27 cellular contexts compared by ENCODE assay signal in genomic region chr16:50653633-50654524, GRCh38. TPM values are rescaled to one million over a fixed set of nuclear protein-coding genes. Genes with fewer than 3 reads are reported as not detected.
A peak's percentile ranks its signal among the peaks of the same experiment; 100 is the strongest.
DNase-seq lines count a peak whose midpoint lies in the region; ATAC-seq lines count a peak whose summit lies in the region.
"Had no signal": no experiment of that assay in that cellular context is flagged by ENCODE, and none has a peak within 500 bp of the region (broad histone marks: within the 10 kb centered on the region; RNA-seq: fewer than 3 reads in every experiment).

No MANE protein-coding gene starts in this region.

- peaks cover 3 to 8% of the 10 kb centered on the region in 2 donors for H3K36me3 Mint-ChIP-seq in stimulated activated naive B cell treated with anti-CD40 and anti-IgM and Interleukin-4, amounts not matched to agents 10 μg/mL and 1 μg/mL and 100 μg/mL, for 72 hours

- no peaks in the 10 kb centered on the region for H3K4me1 Mint-ChIP-seq in stimulated activated naive B cell treated with anti-CD40 and anti-IgM and Interleukin-4, amounts not matched to agents 10 μg/mL and 1 μg/mL and 100 μg/mL, for 72 hours
- H3K4me1 Mint-ChIP-seq: activated CD4-positive, alpha-beta T cell treated with anti-CD3 and anti-CD28 coated beads for 36 hours; memory B cell; stimulated activated memory B cell treated with anti-CD40 and anti-IgM and Interleukin-4, amounts not matched to agents 10 μg/mL and 1 μg/mL and 100 μg/mL, for 72 hours had no signal

- H3K27me3 Mint-ChIP-seq in stimulated activated naive B cell treated with anti-CD40 and anti-IgM and Interleukin-4, amounts not matched to agents 10 μg/mL and 1 μg/mL and 100 μg/mL, for 72 hours: no peaks in the 10 kb centered on the region
- H3K27me3 Mint-ChIP-seq: activated CD4-positive, alpha-beta T cell treated with anti-CD3 and anti-CD28 coated beads for 36 hours had no signal

- no peak overlapping the region for H3K4me3 Mint-ChIP-seq in stimulated activated naive B cell treated with anti-CD40 and anti-IgM and Interleukin-4, amounts not matched to agents 10 μg/mL and 1 μg/mL and 100 μg/mL, for 72 hours
- H3K4me3 Mint-ChIP-seq: activated CD4-positive, alpha-beta T cell treated with anti-CD3 and anti-CD28 coated beads for 36 hours; activated T-cell treated with anti-CD3 and anti-CD28 coated beads, Interleukin-2, amount 50 U/mL, for 4 hours; memory B cell; stimulated activated memory B cell treated with anti-CD40 and anti-IgM and Interleukin-4, amounts not matched to agents 10 μg/mL and 1 μg/mL and 100 μg/mL, for 72 hours; T-helper 1 cell treated with Interleukin-12 subunit alpha and Interleukin-12 subunit beta and Interleukin-4 antibody, amounts not matched to agents 30 μg/mL and 1 μg/mL, for 36 hours had no signal

- H3K27ac Mint-ChIP-seq in stimulated activated naive B cell treated with anti-CD40 and anti-IgM and Interleukin-4, amounts not matched to agents 10 μg/mL and 1 μg/mL and 100 μg/mL, for 72 hours: peak overlapping the region; percentile 11
- H3K27ac Mint-ChIP-seq: activated CD4-positive, alpha-beta T cell treated with anti-CD3 and anti-CD28 coated beads for 36 hours; memory B cell; stimulated activated memory B cell treated with anti-CD40 and anti-IgM and Interleukin-4, amounts not matched to agents 10 μg/mL and 1 μg/mL and 100 μg/mL, for 72 hours; T-helper 1 cell treated with Interleukin-12 subunit alpha and Interleukin-12 subunit beta and Interleukin-4 antibody, amounts not matched to agents 30 μg/mL and 1 μg/mL, for 36 hours had no signal

- peak; percentile 70 for ATAC-seq in left lobe of liver
- no peak for ATAC-seq in stimulated activated naive B cell treated with anti-CD40 and anti-IgM and Interleukin-4, amounts not matched to agents 10 μg/mL and 1 μg/mL and 100 μg/mL, for 72 hours (replicated peaks)
- ATAC-seq in GM18502 (IDR thresholded peaks at IDR 0.05; ENCODE audit: poor library complexity, unreplicated experiment): no peak
- no peak for ATAC-seq in GM19324 (IDR thresholded peaks at IDR 0.05; ENCODE audit: low FRiP score, unreplicated experiment)
- ATAC-seq: activated CD4-positive, alpha-beta T cell treated with anti-CD3 and anti-CD28 coated beads for 36 hours; activated T-cell treated with anti-CD3 and anti-CD28 coated beads, Interleukin-2, amount 50 U/mL, for 4 hours; GM12878; heart left ventricle; stimulated activated memory B cell treated with anti-CD40 and anti-IgM and Interleukin-4, amounts not matched to agents 10 μg/mL and 1 μg/mL and 100 μg/mL, for 72 hours had no signal

- DNase-seq in NCI-H748 (lab: John Stamatoyannopoulos, UW; ENCODE audit: unreplicated experiment) (peak; percentile 26), NCI-H748 treated with DMSO at 0.1 percent for 48 hours (lab: John Stamatoyannopoulos, UW) (no peak), NCI-H69 (lab: John Stamatoyannopoulos, UW) (peak; percentile 7), left lobe of liver (ENCODE audit: low spot score) (no peak)
- DNase-seq in stimulated activated naive B cell treated with anti-CD40 and anti-IgM and Interleukin-4, amounts not matched to agents 10 μg/mL and 1 μg/mL and 100 μg/mL, for 72 hours: no peak
- DNase-seq in activated CD8-positive, alpha-beta memory T cell treated with anti-CD3 and anti-CD28 coated beads, Interleukin-2, amount 50 U/mL, for 4 hours: no peak
- DNase-seq: activated CD4-positive, alpha-beta T cell treated with anti-CD3 and anti-CD28 coated beads for 36 hours; activated naive CD4-positive, alpha-beta T cell; activated T-cell treated with anti-CD3 and anti-CD28 coated beads, Interleukin-2, amount 50 U/mL, for 4 hours; BE2C; brain microvascular endothelial cell; effector CD4-positive, alpha-beta T cell; NCI-H1417; NCI-H2227 treated with DMSO at 0.1 percent for 48 hours; spleen; stimulated activated CD4-positive, alpha-beta T cell treated with anti-CD3 and anti-CD28 coated beads, Interleukin-2, amount 100 ng/mL, for 48 hours had no signal

- H3K9me3 Mint-ChIP-seq in stimulated activated naive B cell treated with anti-CD40 and anti-IgM and Interleukin-4, amounts not matched to agents 10 μg/mL and 1 μg/mL and 100 μg/mL, for 72 hours: peaks cover 5% of the 10 kb centered on the region in 2 donors
- H3K9me3 Mint-ChIP-seq: activated T-cell treated with anti-CD3 and anti-CD28 coated beads, Interleukin-2, amount 50 U/mL, for 4 hours; T-helper 1 cell treated with Interleukin-12 subunit alpha and Interleukin-12 subunit beta and Interleukin-4 antibody, amounts not matched to agents 30 μg/mL and 1 μg/mL, for 36 hours had no signal

RNA-seq across cellular contexts. Expression of gene SNX20, which starts 27.2 kb away (rescaled TPM):
- total RNA-seq in left lobe of liver: 0.53 TPM
- total RNA-seq: epithelial cell of proximal tubule, fibroblast of villous mesenchyme, SK-MEL-5, temporal lobe had no signal

RNA-seq across cellular contexts. Expression of gene NOD2, which starts 39.5 kb away (rescaled TPM):
- 0.68 TPM for total RNA-seq in left lobe of liver
- total RNA-seq: fibroblast of villous mesenchyme, SK-MEL-5 had no signal

Comparison
In these comparisons a context has a peak if more than half of its experiments do, and no peak if none do; other contexts are left out.
1. DNase-seq: peak in NCI-H748 (single experiment) and NCI-H69 (single experiment); none in NCI-H748 treated with DMSO at 0.1 percent for 48 hours (single experiment), left lobe of liver (single experiment), stimulated activated naive B cell treated with anti-CD40 and anti-IgM and Interleukin-4, amounts not matched to agents 10 μg/mL and 1 μg/mL and 100 μg/mL, for 72 hours (single experiment) and activated CD8-positive, alpha-beta memory T cell treated with anti-CD3 and anti-CD28 coated beads, Interleukin-2, amount 50 U/mL, for 4 hours (single experiment).